1 cellular context compared by ENCODE assay signal in genomic region chr3:15074500-15074899, GRCh38.
TF ChIP-seq lines count a peak whose summit lies in the region.

No MANE protein-coding gene starts in this region.

TF ChIP-seq in K562, 482 proteins besides CTCF, POLR2A, EP300 and RAD21:
- no peak for TF ChIP-seq CBX1 (IDR thresholded peaks at IDR 0.05; ENCODE audit: low read depth)
- 0 out of 2 replicates have a peak, but pooled peaks have one; percentile 34 for TF ChIP-seq POLR2G (IDR thresholded peaks at IDR 0.05; ENCODE audit: low read depth, low read length)
